Comparison of ENCODE assay signal across 8 cellular contexts in genomic region chr7:379456-380225, GRCh38.
DNase-seq lines count a peak whose midpoint lies in the region; ATAC-seq, FAIRE-seq and TF ChIP-seq lines count a peak whose summit lies in the region.

No MANE protein-coding gene starts in this region.

- H3K27me3 ChIP-seq in iPS-20b (ENCODE audit: insufficient read depth, low read length), result peaks cover 32% of the 10 kb centered on the region
- peaks cover 0 to 32% (median 3%) of the 10 kb centered on the region in 3 donors for H3K27me3 ChIP-seq in gastrocnemius medialis

- no peak for TF ChIP-seq POLR2A in GM12891 (IDR thresholded peaks at IDR 0.05; ENCODE audit: low read depth, low read length)
- TF ChIP-seq POLR2A in gastrocnemius medialis (IDR thresholded peaks at IDR 0.05), result no peak

- DNase-seq in GM12891 (ENCODE audit: insufficient read length, low spot score) (peak; percentile 32), T-helper 17 cell (peak in 1 of 3 donors; percentile 7), gastrocnemius medialis (no peak)
- DNase-seq in stimulated activated naive CD4-positive, alpha-beta T cell treated with Interleukin-2 at 50 U/mL for 16 hours (lab: John Stamatoyannopoulos, UW), result no peak
- no peak for DNase-seq in stimulated activated CD4-positive, alpha-beta T cell treated with anti-CD3 and anti-CD28 coated beads, Interleukin-1b, Interleukin-23, amount 100 ng/mL, for 48 hours

- H3K27ac Mint-ChIP-seq in T-helper 17 cell, result no peak overlapping the region

- no peaks in the 10 kb centered on the region for H3K9me3 ChIP-seq in T-helper 17 cell (ENCODE audit: control insufficient read depth, low read length, poor library complexity, severe bottlenecking)
- peaks cover 10% of the 10 kb centered on the region for H3K9me3 ChIP-seq in iPS-20b (ENCODE audit: insufficient read depth, low read depth, low read length)
- peaks cover 0 to 7% (median 0%) of the 10 kb centered on the region in 3 donors for H3K9me3 ChIP-seq in gastrocnemius medialis

- no peaks in the 10 kb centered on the region for H3K4me1 ChIP-seq in iPS-20b (ENCODE audit: insufficient read depth, low read length)
- H3K4me1 ChIP-seq in gastrocnemius medialis, result peaks cover 7 to 13% of the 10 kb centered on the region in 2 donors

- H3K27me3 Mint-ChIP-seq in T-helper 17 cell, result no peaks in the 10 kb centered on the region

- in situ Hi-C loops in gastrocnemius medialis (cut with MboI; ENCODE audit: low sequenced_read_pairs in 4 of 4), result no loop called here

- peaks cover 25% of the 10 kb centered on the region for H3K4me1 Mint-ChIP-seq in T-helper 17 cell

- ATAC-seq in T-helper 17 cell (peak; percentile 45), gastrocnemius medialis (peak in 1 of 2 donors; percentile 30), GM19463 (IDR thresholded peaks at IDR 0.05; ENCODE audit: unreplicated experiment) (no peak), HG03354 (IDR thresholded peaks at IDR 0.05; ENCODE audit: poor library complexity, severe bottlenecking, unreplicated experiment) (no peak)

- FAIRE-seq in GM12891 (lab: Jason Lieb, UNC), result no peak

- H3K4me3 ChIP-seq in iPS-20b (ENCODE audit: low read length), result peak overlapping the region; percentile 63; the same call in 1 of the 2 replicates
- H3K4me3 ChIP-seq in gastrocnemius medialis, result peak overlapping the region; percentile 48 to 54 (median 50)

- no peak overlapping the region; the same call in 1 of the 2 replicates for H3K9ac ChIP-seq in iPS-20b (ENCODE audit: low read depth, low read length)

- H3K27ac ChIP-seq in iPS-20b (ENCODE audit: low read length) (no peak overlapping the region), gastrocnemius medialis (no peak overlapping the region)

- intact Hi-C loops in gastrocnemius medialis (cut with DNase I; ENCODE audit: low total_unique reads), result loop anchor here (1.0 kb wide), 1 partner anchor 225 kb away; no protein-coding TSS in a partner anchor

- no peaks in the 10 kb centered on the region for H3K36me3 ChIP-seq in iPS-20b (ENCODE audit: insufficient read depth, low read depth, low read length)
- no peaks in the 10 kb centered on the region for H3K36me3 ChIP-seq in gastrocnemius medialis

- H3K36me3 Mint-ChIP-seq in T-helper 17 cell (ENCODE audit: low read depth), result no peaks in the 10 kb centered on the region

- peak overlapping the region; percentile 83 for H3K4me3 Mint-ChIP-seq in T-helper 17 cell

- TF ChIP-seq CTCF in gastrocnemius medialis (IDR thresholded peaks at IDR 0.05 in 4 of 5, conservative IDR thresholded peaks at IDR 0.05 in 1 of 5), result no peak

TF ChIP-seq in GM12891, 5 proteins besides CTCF, POLR2A, EP300 and RAD21:
- TF ChIP-seq POLR2AphosphoS5 (IDR thresholded peaks at IDR 0.05; ENCODE audit: low read depth, low read length) (no peak), POU2F2 (IDR thresholded peaks at IDR 0.05; ENCODE audit: low read depth, low read length) (no peak), TAF1 (IDR thresholded peaks at IDR 0.05; ENCODE audit: low read depth, low read length) (no peak), PAX5 (IDR thresholded peaks at IDR 0.05; ENCODE audit: insufficient read depth, low read length, severe bottlenecking) (no peak), SPI1 (IDR thresholded peaks at IDR 0.05; ENCODE audit: low read depth, low read length) (no peak)
TF ChIP-seq in GM12891: peak in this region for 0.
